In the genomic region with DNA sequence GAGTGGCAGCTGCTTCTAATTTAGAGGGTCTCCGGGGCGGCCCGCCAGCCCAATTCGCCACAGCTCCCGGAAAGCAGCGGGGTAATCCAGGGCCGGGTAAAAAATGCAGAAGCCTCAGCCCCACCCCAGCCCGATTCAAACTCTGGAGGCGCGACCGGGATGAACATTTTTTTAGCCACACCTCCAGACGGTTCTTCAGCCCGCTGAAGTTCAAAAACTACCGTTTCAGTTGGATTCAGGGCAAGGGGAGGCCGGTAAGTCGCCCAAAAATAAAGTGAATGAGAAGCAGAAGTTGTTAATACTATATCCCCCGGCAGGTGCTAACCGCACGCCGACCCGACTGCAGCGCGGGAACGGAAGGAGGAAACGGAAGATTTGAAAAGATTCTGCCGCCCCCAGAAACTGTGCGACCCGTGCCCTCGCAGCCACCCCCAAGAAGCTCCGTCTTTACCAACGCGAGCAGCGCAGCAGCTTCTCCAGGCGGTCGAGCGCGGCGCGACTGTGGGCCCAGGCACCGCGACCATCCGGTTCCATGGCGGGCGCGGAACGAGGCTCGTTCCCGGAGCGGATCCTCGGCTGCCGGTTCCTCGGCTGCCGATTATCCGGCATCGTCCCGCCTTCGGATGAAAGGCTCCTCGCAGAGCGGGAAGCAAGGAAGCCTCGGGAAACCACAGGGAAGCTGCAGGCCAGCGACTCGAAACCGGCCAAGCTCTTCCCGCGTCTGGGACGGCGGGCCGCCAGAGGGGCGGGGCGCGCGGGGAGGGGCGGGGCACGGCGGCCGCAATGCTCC, we compare ENCODE assay signal across 8 cellular contexts. TPM values are rescaled to one million over a fixed set of nuclear protein-coding genes. Genes with fewer than 3 reads are reported as not detected.
DNase-seq lines count a peak whose midpoint lies in the region; ATAC-seq, FAIRE-seq and TF ChIP-seq lines count a peak whose summit lies in the region.

Gene BARD1 (minus strand): TSS at position 723 of the 790 bp plus-strand sequence. CDS start 114 bp downstream, at position 609.

- WGBS in gastroesophageal sphincter (ENCODE audit: low coverage in 1 of 2), 2 donors = 0% methylated on average over 3 to 10 of the region's 76 CpGs
- WGBS in tibial nerve, 2 donors = 0 to 1% methylated on average over 53 to 56 of the region's 76 CpGs

- H3K27ac ChIP-seq in gastroesophageal sphincter (peak within 1 kb of the TSS; percentile 45 to 96 (median 92)), tibial nerve (peak within 1 kb of the TSS; percentile 85 to 95 (median 89))

- H3K36me3 ChIP-seq in Caco-2 (ENCODE audit: control insufficient read depth, insufficient read depth, low read length) (no peaks in the 10 kb centered on the region), gastroesophageal sphincter (no peaks in the 10 kb centered on the region), tibial nerve (no peaks in the 10 kb centered on the region)

- intact Hi-C loops in Caco-2 (cut with micrococcal nuclease; ENCODE audit: unreplicated experiment) = loop anchor here (2.0 to 10.0 kb wide), 4 partner anchors 137 to 1574 kb away; no protein-coding TSS in a partner anchor
- intact Hi-C loops in activated naive CD4-positive, alpha-beta T cell treated with anti-CD3 and anti-CD28 coated beads for 36 hours (cut with micrococcal nuclease) = loop anchor here (1.0 to 10.0 kb wide), 10 partner anchors 77 to 1606 kb away; partner anchors contain the start of genes MREG, SMARCAL1 and SPAG16

- H3K27ac Mint-ChIP-seq in Caco-2 (ENCODE audit: unreplicated experiment) (peak within 1 kb of the TSS; percentile 95), osteocyte (ENCODE audit: unreplicated experiment) (peak within 1 kb of the TSS; percentile 97)
- peak within 1 kb of the TSS; percentile 97 for H3K27ac Mint-ChIP-seq in activated naive CD4-positive, alpha-beta T cell treated with anti-CD3 and anti-CD28 coated beads for 36 hours

- CTCF ChIA-PET in Caco-2 (lab: Charles Lee) = interaction anchor here (0.5 to 1.0 kb wide), 5 partner anchors 105 to 483 kb away, joined by 3 to 8 read pairs (median 5); no protein-coding TSS in a partner anchor
- CTCF ChIA-PET in activated naive CD4-positive, alpha-beta T cell treated with anti-CD3 and anti-CD28 coated beads for 36 hours (lab: Charles Lee) = no interaction called here

- H3K9me3 Mint-ChIP-seq in Caco-2 (ENCODE audit: unreplicated experiment) (no peaks in the 10 kb centered on the region), osteocyte (ENCODE audit: unreplicated experiment) (no peaks in the 10 kb centered on the region)
- H3K9me3 Mint-ChIP-seq in activated naive CD4-positive, alpha-beta T cell treated with anti-CD3 and anti-CD28 coated beads for 36 hours = no peaks in the 10 kb centered on the region

- no peak for FAIRE-seq in RCC 7860 (lab: Jason Lieb, UNC)

- TF ChIP-seq CTCF in Caco-2 (IDR thresholded peaks at IDR 0.05; ENCODE audit: insufficient read depth in 1 of 2, low read depth in 1 of 2, low read length in 1 of 2, severe bottlenecking in 1 of 2, unreplicated experiment in 1 of 2) = no peak
- no peak for TF ChIP-seq CTCF in gastroesophageal sphincter (IDR thresholded peaks at IDR 0.05)
- no peak for TF ChIP-seq CTCF in osteocyte (IDR thresholded peaks at IDR 0.05)
- no peak for TF ChIP-seq CTCF in tibial nerve (IDR thresholded peaks at IDR 0.05)

- POLR2A ChIA-PET in Caco-2 (lab: Charles Lee) = interaction anchor here (0.6 to 0.7 kb wide), 6 partner anchors 8 to 1048 kb away, joined by 3 to 15 read pairs (median 5); partner anchors contain the start of gene ATIC

- H3K27me3 Mint-ChIP-seq in Caco-2 (ENCODE audit: insufficient read depth, unreplicated experiment) = no peaks in the 10 kb centered on the region
- H3K27me3 Mint-ChIP-seq in activated naive CD4-positive, alpha-beta T cell treated with anti-CD3 and anti-CD28 coated beads for 36 hours (ENCODE audit: low read depth) = peaks cover 4% of the 10 kb centered on the region
- H3K27me3 Mint-ChIP-seq in osteocyte (ENCODE audit: unreplicated experiment) = no peaks in the 10 kb centered on the region

- H3K4me1 ChIP-seq in Caco-2 (peaks cover 12% of the 10 kb centered on the region; the same call in 1 of the 2 replicates), gastroesophageal sphincter (peaks cover 0 to 33% (median 2%) of the 10 kb centered on the region in 3 donors), tibial nerve (peaks cover 0 to 23% (median 3%) of the 10 kb centered on the region in 4 donors)

- peaks cover 10% of the 10 kb centered on the region for H3K4me1 Mint-ChIP-seq in Caco-2 (ENCODE audit: low read depth, unreplicated experiment)
- peaks cover 24% of the 10 kb centered on the region for H3K4me1 Mint-ChIP-seq in activated naive CD4-positive, alpha-beta T cell treated with anti-CD3 and anti-CD28 coated beads for 36 hours (ENCODE audit: low read depth)
- H3K4me1 Mint-ChIP-seq in osteocyte (ENCODE audit: unreplicated experiment) = peaks cover 51% of the 10 kb centered on the region

- peak; percentile 29 for ATAC-seq in GM19455 (IDR thresholded peaks at IDR 0.05; ENCODE audit: unreplicated experiment)
- ATAC-seq in HG03571 (IDR thresholded peaks at IDR 0.05; ENCODE audit: unreplicated experiment) = peak; percentile 25
- ATAC-seq in gastroesophageal sphincter = peak; percentile 13

- no peak for TF ChIP-seq EP300 in gastroesophageal sphincter (IDR thresholded peaks at IDR 0.05)
- TF ChIP-seq EP300 in tibial nerve (IDR thresholded peaks at IDR 0.05) = peak in 1 of 2 donors; percentile 86

- H3K27me3 ChIP-seq in Caco-2 (replicated peaks; ENCODE audit: control insufficient read depth, insufficient read depth, low read length) (no peaks in the 10 kb centered on the region), gastroesophageal sphincter (no peaks in the 10 kb centered on the region), tibial nerve (no peaks in the 10 kb centered on the region)

- H3K4me3 ChIP-seq in Caco-2 (ENCODE audit: low read depth, low read length) (peak within 1 kb of the TSS; percentile 68), gastroesophageal sphincter (peak within 1 kb of the TSS; percentile 42 to 68), tibial nerve (peak within 1 kb of the TSS; percentile 75 to 91 (median 82))

- H3K4me3 Mint-ChIP-seq in Caco-2 (ENCODE audit: unreplicated experiment) (peak within 1 kb of the TSS; percentile 77), osteocyte (ENCODE audit: unreplicated experiment) (peak within 1 kb of the TSS; percentile 91)
- peak within 1 kb of the TSS; percentile 96 for H3K4me3 Mint-ChIP-seq in activated naive CD4-positive, alpha-beta T cell treated with anti-CD3 and anti-CD28 coated beads for 36 hours

- no peak for TF ChIP-seq POLR2A in gastroesophageal sphincter (IDR thresholded peaks at IDR 0.05)
- peak; percentile 26 to 62 for TF ChIP-seq POLR2A in tibial nerve (IDR thresholded peaks at IDR 0.05)

- no TSS peak for BruUV-seq in Caco-2 (replicated peaks; lab: Mats Ljungman, UMichigan)

- DNase-seq in Caco-2 (peak; percentile 64 to 65), RCC 7860 (ENCODE audit: low spot score) (peak; percentile 45), osteocyte (ENCODE audit: extremely low spot score, unreplicated experiment) (peak; percentile 86), tibial nerve (ENCODE audit: low spot score in 2 of 2) (peak; percentile 34 to 45)
- peak; percentile 69 for DNase-seq in activated naive CD4-positive, alpha-beta T cell treated with anti-CD3 and anti-CD28 coated beads for 36 hours

- H3K36me3 Mint-ChIP-seq in Caco-2 (ENCODE audit: insufficient read depth, unreplicated experiment) (peaks cover 12% of the 10 kb centered on the region), osteocyte (ENCODE audit: unreplicated experiment) (no peaks in the 10 kb centered on the region)
- peaks cover 21% of the 10 kb centered on the region for H3K36me3 Mint-ChIP-seq in activated naive CD4-positive, alpha-beta T cell treated with anti-CD3 and anti-CD28 coated beads for 36 hours (ENCODE audit: low read depth)

- H3K9me3 ChIP-seq in Caco-2 = no peaks in the 10 kb centered on the region
- no peaks in the 10 kb centered on the region for H3K9me3 ChIP-seq in gastroesophageal sphincter
- no peaks in the 10 kb centered on the region for H3K9me3 ChIP-seq in tibial nerve

RNA-seq across cellular contexts. Expression of gene BARD1, which starts in this region (rescaled TPM):
- 23.8 and 26.1 TPM in 2 replicates for total RNA-seq in Caco-2 (2022)
- total RNA-seq in activated naive CD4-positive, alpha-beta T cell treated with anti-CD3 and anti-CD28 coated beads for 36 hours = 10 to 100 TPM; 24.5 to 25.6 TPM
- 10 to 100 TPM; 13.9 to 52.9 (median 20.1) TPM for total RNA-seq in gastroesophageal sphincter
- 15.5 and 17.0 TPM in 2 replicates for total RNA-seq in osteocyte
- 10 to 100 TPM; 11.1 to 16.0 (median 11.1) TPM for total RNA-seq in tibial nerve

Comparison
In these comparisons a context has a peak if more than half of its experiments do, and no peak if none do; other contexts are left out.
1. Peak in every context shown above with its lines: DNase-seq, ATAC-seq, H3K4me3 ChIP-seq and H3K27ac ChIP-seq.
2. POLR2A ChIP-seq: peak in tibial nerve (2 of 2); none in gastroesophageal sphincter (0 of 2).